ENCODE assay signal across 14 cellular contexts in the genomic region with DNA sequence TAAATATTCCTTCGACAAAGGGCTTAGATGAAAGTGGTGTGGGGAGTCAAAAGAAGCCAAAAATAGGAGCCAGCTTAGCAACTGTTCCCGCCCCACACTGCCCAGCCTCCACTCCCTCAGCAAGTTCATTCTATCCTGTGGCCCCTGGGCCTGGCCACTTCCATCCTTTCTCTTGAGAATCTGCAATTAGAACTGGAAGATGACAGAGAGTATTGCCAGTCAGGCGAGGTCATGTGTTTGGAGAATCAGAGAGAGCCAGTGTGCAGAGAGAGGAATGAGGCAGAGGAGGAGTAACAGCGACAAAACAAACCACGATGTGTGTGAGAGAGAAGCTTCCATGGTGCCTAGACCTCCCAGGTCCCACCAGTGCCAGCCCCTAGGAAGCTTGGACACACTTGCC.
DNase-seq lines count a peak whose midpoint lies in the region; ATAC-seq and TF ChIP-seq lines count a peak whose summit lies in the region.
"Had no signal": no experiment of that assay in that cellular context is flagged by ENCODE, and none has a peak within 500 bp of the region (broad histone marks: within the 10 kb centered on the region; RNA-seq: fewer than 3 reads in every experiment).

No MANE protein-coding gene starts in this region.

- H3K14ac ChIP-seq in IMR-90 (replicated peaks; ENCODE audit: low read depth, low read length) (peak overlapping the region; percentile 92), neuronal stem cell (ENCODE audit: low read length) (no peak overlapping the region)

- no peak for TF ChIP-seq RAD21 in IMR-90 (IDR thresholded peaks at IDR 0.05; ENCODE audit: low read length)

- H4K20me1 ChIP-seq in IMR-90 (ENCODE audit: insufficient read depth, low read length): no peaks in the 10 kb centered on the region

- H4K8ac ChIP-seq in IMR-90 (ENCODE audit: low read depth in 2 of 2, low read length in 2 of 2): peak overlapping the region; percentile 89 to 93
- no peak overlapping the region for H4K8ac ChIP-seq in neuronal stem cell (ENCODE audit: low read depth, low read length)

- TF ChIP-seq CTCF in IMR-90 (conservative IDR thresholded peaks at IDR 0.05; ENCODE audit: low read depth, low read length) (no peak), endodermal cell (conservative IDR thresholded peaks at IDR 0.05) (no peak), A673 (conservative IDR thresholded peaks at IDR 0.05; ENCODE audit: low read depth, low read length) (no peak)

- CTCF ChIA-PET in IMR-90 (lab: Yijun Ruan, JAX) (interaction anchor here (1.4 kb wide), 1 partner anchor 12 kb away, joined by 3 read pairs; no protein-coding TSS in a partner anchor), A673 (lab: Charles Lee) (interaction anchor here (0.5 kb wide), 1 partner anchor 53 kb away, joined by 3 read pairs; no protein-coding TSS in a partner anchor)

- H3K4me2 ChIP-seq in IMR-90 (ENCODE audit: low read depth, low read length): no peak overlapping the region
- H3K4me2 ChIP-seq in neuronal stem cell (ENCODE audit: insufficient read depth, low read length, poor library complexity, severe bottlenecking): no peak overlapping the region

- in situ Hi-C loops in Caki2 (cut with HindIII; ENCODE audit: low pct_unique_long_range_greater_than_20kb, low sequenced_read_pairs): no loop called here
- in situ Hi-C loops in IMR-90 (cut with MboI; ENCODE audit: low sequenced_read_pairs): no loop called here

- peak overlapping the region; percentile 95 for H3K27ac Mint-ChIP-seq in endodermal cell
- H3K27ac Mint-ChIP-seq: activated T-cell treated with anti-CD3 and anti-CD28 coated beads, Interleukin-2, amount 50 U/mL, for 24 hours had no signal

- WGBS in IMR-90 (ENCODE audit: extremely low coverage in 2 of 2, insufficient read length in 1 of 2), 2 experiments: no CpG with 5 or more reads among the region's 5 CpGs
- 67 to 90% methylated on average over 1 to 5 of the region's 5 CpGs for WGBS in endodermal cell (ENCODE audit: insufficient coverage in 1 of 2, insufficient read length in 1 of 2), 2 experiments
- WGBS in neuronal stem cell (ENCODE audit: extremely low coverage in 2 of 2, insufficient read length in 2 of 2, insufficient replicate concordance in 1 of 2), 2 donors: no CpG with 5 or more reads among the region's 5 CpGs

- 0 out of 2 replicates have a peak overlapping the region, but pooled peaks have one; percentile 33 for H3K9ac ChIP-seq in IMR-90 (ENCODE audit: low read depth, low read length)
- peak overlapping the region; percentile 27 for H3K9ac ChIP-seq in endodermal cell (ENCODE audit: extremely low read depth, low read length, poor library complexity, severe bottlenecking)
- H3K9ac ChIP-seq in neuronal stem cell (ENCODE audit: low read depth, low read length, poor library complexity): no peak overlapping the region
- H3K9ac ChIP-seq: SK-N-SH had no signal

- H3K4ac ChIP-seq in IMR-90 (ENCODE audit: low read depth, low read length) (peak overlapping the region; percentile 98), neuronal stem cell (ENCODE audit: low read length) (no peak overlapping the region)

- ATAC-seq in IMR-90 (ENCODE audit: low read depth) (no peak), GM18861 (IDR thresholded peaks at IDR 0.05; ENCODE audit: unreplicated experiment) (no peak)

- H2BK20ac ChIP-seq in IMR-90 (ENCODE audit: low read depth, low read length): peak overlapping the region; percentile 92

- H3K27me3 ChIP-seq in IMR-90 (ENCODE audit: control insufficient read depth, insufficient read depth, low read length): no peaks in the 10 kb centered on the region
- H3K27me3 ChIP-seq in endodermal cell (ENCODE audit: control insufficient read depth, insufficient read depth, low read length, poor library complexity, severe bottlenecking): no peaks in the 10 kb centered on the region
- H3K27me3 ChIP-seq in neuronal stem cell (ENCODE audit: control insufficient read depth in 3 of 3, insufficient read depth in 3 of 3, low read depth in 1 of 3, low read length in 3 of 3): no peaks in the 10 kb centered on the region
- H3K27me3 ChIP-seq in A673 (replicated peaks; ENCODE audit: insufficient read depth, low read depth, low read length, poor library complexity): no peaks in the 10 kb centered on the region
- H3K27me3 ChIP-seq: colonic mucosa had no signal

- H3K4me3 Mint-ChIP-seq in endodermal cell: peak overlapping the region; percentile 22
- H3K4me3 Mint-ChIP-seq: activated T-cell treated with anti-CD3 and anti-CD28 coated beads, Interleukin-2, amount 50 U/mL, for 24 hours had no signal

- H3K4me3 ChIP-seq in IMR-90 (ENCODE audit: insufficient read depth, low read depth, low read length) (no peak overlapping the region), endodermal cell (ENCODE audit: low read length) (peak overlapping the region; percentile 46), neuronal stem cell (ENCODE audit: low read length in 2 of 2) (no peak overlapping the region), A673 (ENCODE audit: low read depth, low read length, poor library complexity, severe bottlenecking) (no peak overlapping the region)
- H3K4me3 ChIP-seq: colonic mucosa had no signal

- peak overlapping the region; percentile 98 for H2BK15ac ChIP-seq in IMR-90 (ENCODE audit: low read depth, low read length)
- H2BK15ac ChIP-seq in neuronal stem cell (ENCODE audit: low read length): no peak overlapping the region

- BruUV-seq in IMR-90 (replicated peaks; lab: Mats Ljungman, UMichigan) (no TSS peak), A673 (replicated peaks; lab: Mats Ljungman, UMichigan) (no TSS peak)

- H3K9me3 Mint-ChIP-seq in endodermal cell: no peaks in the 10 kb centered on the region
- H3K9me3 Mint-ChIP-seq: activated T-cell treated with anti-CD3 and anti-CD28 coated beads, Interleukin-2, amount 50 U/mL, for 24 hours had no signal

- TF ChIP-seq POLR2A in IMR-90 (IDR thresholded peaks at IDR 0.05; ENCODE audit: low read depth, low read length): no peak

- 0 out of 2 replicates have a peak, but pooled peaks cover 1% of the 10 kb centered on the region for H3K36me3 ChIP-seq in IMR-90 (ENCODE audit: control insufficient read depth, insufficient read depth, low read length)
- peaks cover 16% of the 10 kb centered on the region for H3K36me3 ChIP-seq in endodermal cell (ENCODE audit: control insufficient read depth, insufficient read depth, low read length)
- H3K36me3 ChIP-seq in neuronal stem cell (replicated peaks in 1 of 2; ENCODE audit: control insufficient read depth in 2 of 2, insufficient read depth in 2 of 2, low read length in 2 of 2): peaks cover 1 to 3% of the 10 kb centered on the region in 2 donors
- H3K36me3 ChIP-seq in A673 (ENCODE audit: insufficient read depth, low read length, poor library complexity, severe bottlenecking): no peaks in the 10 kb centered on the region
- H3K36me3 ChIP-seq: colonic mucosa had no signal

- POLR2A ChIA-PET in IMR-90 (lab: Charles Lee; ENCODE audit: unreplicated experiment): no interaction called here
- POLR2A ChIA-PET in A673 (lab: Charles Lee; ENCODE audit: low non-redundant PET): no interaction called here

- H4K91ac ChIP-seq in IMR-90 (ENCODE audit: insufficient read depth, low read depth, low read length) (peak overlapping the region; percentile 97), neuronal stem cell (ENCODE audit: low read depth, low read length, poor library complexity) (no peak overlapping the region)

- H3K36me3 Mint-ChIP-seq in endodermal cell (ENCODE audit: low read depth): peaks cover 31% of the 10 kb centered on the region

- no peak overlapping the region for H2BK12ac ChIP-seq in neuronal stem cell (ENCODE audit: low read length)

- peak overlapping the region; percentile 79 for H2AFZ ChIP-seq in IMR-90 (replicated peaks; ENCODE audit: low read length, poor library complexity)
- no peak overlapping the region for H2AFZ ChIP-seq in neuronal stem cell (ENCODE audit: low read length)

- H3K4me1 ChIP-seq in IMR-90 (ENCODE audit: control insufficient read depth, insufficient read depth, low read length): peaks cover 27% of the 10 kb centered on the region
- peaks cover 26% of the 10 kb centered on the region for H3K4me1 ChIP-seq in endodermal cell (ENCODE audit: control insufficient read depth, insufficient read depth, low read length)
- peaks cover 21 to 24% of the 10 kb centered on the region in 2 donors for H3K4me1 ChIP-seq in neuronal stem cell (ENCODE audit: control insufficient read depth in 2 of 2, insufficient read depth in 1 of 2, low read depth in 1 of 2, low read length in 2 of 2)
- no peaks in the 10 kb centered on the region for H3K4me1 ChIP-seq in A673 (ENCODE audit: insufficient read depth, low read length, poor library complexity, severe bottlenecking)
- H3K4me1 ChIP-seq: colonic mucosa had no signal

- intact Hi-C loops in IMR-90 (cut with micrococcal nuclease) (no loop called here), A673 (cut with micrococcal nuclease; ENCODE audit: unreplicated experiment) (no loop called here)

- H3K27ac ChIP-seq in IMR-90 (ENCODE audit: insufficient read depth, low read length) (peak overlapping the region; percentile 81), endodermal cell (ENCODE audit: low read depth, low read length) (no peak overlapping the region), neuronal stem cell (replicated peaks; ENCODE audit: low read length) (no peak overlapping the region), A673 (ENCODE audit: low read depth, low read length, poor library complexity, severe bottlenecking) (no peak overlapping the region)
- H3K27ac ChIP-seq: colonic mucosa had no signal

- H2BK120ac ChIP-seq in IMR-90 (ENCODE audit: low read depth, low read length) (peak overlapping the region; percentile 99), neuronal stem cell (ENCODE audit: low read depth, low read length) (no peak overlapping the region)

- H3K23ac ChIP-seq in IMR-90 (ENCODE audit: low read depth, low read length): peak overlapping the region; percentile 94
- no peak overlapping the region for H3K23ac ChIP-seq in neuronal stem cell (ENCODE audit: low read depth, low read length, poor library complexity)

- H2BK5ac ChIP-seq in IMR-90 (ENCODE audit: low read depth, low read length, poor library complexity, severe bottlenecking) (peak overlapping the region; percentile 91), neuronal stem cell (ENCODE audit: low read length) (no peak overlapping the region)

- H3K56ac ChIP-seq in IMR-90 (ENCODE audit: extremely low read depth, insufficient read depth, low read length): peak overlapping the region; percentile 88; the same call in 1 of the 2 replicates

- H3K79me1 ChIP-seq in IMR-90 (ENCODE audit: low read depth in 1 of 2, low read length in 2 of 2): peaks cover 0 to 19% of the 10 kb centered on the region in 2 experiments; a peak in 2 of 4 replicates
- no peaks in the 10 kb centered on the region for H3K79me1 ChIP-seq in neuronal stem cell (ENCODE audit: low read depth, low read length)

- H3K4me1 Mint-ChIP-seq in endodermal cell: peaks cover 60% of the 10 kb centered on the region

- DNase-seq in Caki2 (ENCODE audit: low read depth) (peak; percentile 36), IMR-90 (peak; percentile 42), endodermal cell (no peak), neuronal stem cell (ENCODE audit: low spot score) (no peak), A673 (ENCODE audit: low spot score) (no peak), GM19238 (ENCODE audit: insufficient read length, low spot score) (no peak), amygdala (lab: John Stamatoyannopoulos, UW) (no peak)
- DNase-seq: activated CD4-positive, alpha-beta T cell treated with anti-CD3 and anti-CD28 coated beads, Interleukin-2, amount 50 U/mL, for 1 hour; activated T-cell treated with anti-CD3 and anti-CD28 coated beads, Interleukin-2, amount 50 U/mL, for 24 hours; colonic mucosa; H7; NCI-H1417; SK-N-SH had no signal

- H3K9me3 ChIP-seq in IMR-90 (ENCODE audit: control insufficient read depth, insufficient read depth, low read length) (no peaks in the 10 kb centered on the region), endodermal cell (ENCODE audit: control insufficient read depth, low read length) (no peaks in the 10 kb centered on the region), neuronal stem cell (replicated peaks in 1 of 2; ENCODE audit: control insufficient read depth in 2 of 2, insufficient read depth in 1 of 2, low read depth in 1 of 2, low read length in 2 of 2) (peaks cover 0 to 5% of the 10 kb centered on the region in 2 donors), A673 (ENCODE audit: low read depth, low read length, poor library complexity, severe bottlenecking) (no peaks in the 10 kb centered on the region)
- H3K9me3 ChIP-seq: colonic mucosa, SK-N-SH had no signal

- peaks cover 21% of the 10 kb centered on the region for H3K9me1 ChIP-seq in IMR-90 (ENCODE audit: insufficient read depth, low read length)

- H2AK5ac ChIP-seq in IMR-90 (ENCODE audit: low read depth, low read length) (peak overlapping the region; percentile 95), neuronal stem cell (ENCODE audit: low read depth, low read length) (peak overlapping the region; percentile 9)

- H3K27me3 Mint-ChIP-seq in endodermal cell (ENCODE audit: insufficient read depth): no peaks in the 10 kb centered on the region

- H3K18ac ChIP-seq in IMR-90 (ENCODE audit: low read depth, low read length) (peak overlapping the region; percentile 88), neuronal stem cell (ENCODE audit: low read length) (peak overlapping the region; percentile 16)

- H4K5ac ChIP-seq in IMR-90 (ENCODE audit: low read depth, low read length): peak overlapping the region; percentile 90

- peak overlapping the region; percentile 56 for H2AK9ac ChIP-seq in IMR-90 (replicated peaks; ENCODE audit: low read depth, low read length, poor library complexity)

- dilution Hi-C loops in IMR-90 (cut with HindIII; ENCODE audit: low sequenced_read_pairs, unreplicated experiment): no loop called here

Comparison
In these comparisons a context has a peak if more than half of its experiments do, and no peak if none do; other contexts are left out.
1. DNase-seq: peak in Caki2 (single experiment) and IMR-90 (single experiment); none in endodermal cell (single experiment), neuronal stem cell (single experiment), A673 (single experiment), GM19238 (single experiment) and amygdala (0 of 56).